Comparison of ENCODE assay signal across 2 cellular contexts in the genomic region with DNA sequence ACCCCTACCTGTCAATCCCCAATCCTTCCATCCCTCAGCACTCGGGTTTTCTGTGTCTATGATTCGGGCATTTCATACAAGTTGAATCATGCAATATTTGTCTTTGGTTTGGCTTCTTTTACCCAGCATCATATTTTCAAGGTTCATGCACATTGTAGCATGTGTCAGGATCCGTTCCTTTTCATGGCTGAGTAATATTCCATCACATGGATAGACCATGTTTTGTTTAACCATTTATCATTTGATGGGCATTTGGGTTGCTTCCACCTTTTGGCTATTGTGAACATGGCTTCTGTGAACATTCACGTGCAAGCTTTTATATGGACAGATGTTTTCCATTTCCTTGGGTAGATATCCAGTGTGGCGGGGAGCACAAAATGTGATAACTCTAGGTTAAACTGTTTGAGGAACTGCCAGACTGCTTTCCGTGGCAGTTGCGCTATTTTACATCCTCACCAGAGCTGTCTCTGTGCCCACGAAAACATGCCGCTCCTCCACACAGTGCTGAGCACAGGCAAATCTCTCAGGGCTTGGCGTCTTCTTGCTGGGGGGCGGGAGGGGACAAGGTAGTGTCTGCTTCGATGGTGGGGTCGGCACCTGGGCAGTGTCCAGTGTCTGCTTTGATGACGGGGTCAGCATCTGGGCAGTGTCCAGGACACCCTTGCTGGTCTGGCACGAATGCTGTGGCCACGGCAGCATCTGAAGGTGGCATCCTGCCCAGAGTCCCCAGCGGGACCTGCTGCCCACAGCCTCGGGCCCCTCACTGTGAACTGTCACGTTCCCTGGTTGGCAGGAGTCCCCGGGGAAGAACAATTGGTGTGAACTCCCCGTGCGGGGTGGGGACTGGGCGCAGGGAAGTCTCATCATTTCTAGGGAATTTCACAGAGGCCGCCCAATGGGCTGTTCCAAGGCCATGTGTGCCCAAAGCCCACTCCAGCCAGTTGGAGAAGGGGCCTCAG.
TF ChIP-seq lines count a peak whose summit lies in the region.

No MANE protein-coding gene starts in this region.

TF ChIP-seq in HepG2, 621 proteins besides CTCF, POLR2A, EP300 and RAD21:
- TF ChIP-seq CCAR2 (optimal IDR thresholded peaks at IDR 0.05; ENCODE audit: low read depth, low read length) (no peak), ZNF589 (CRISPR knock-in tag; conservative IDR thresholded peaks at IDR 0.05) (no peak), RBAK (CRISPR knock-in tag; IDR thresholded peaks at IDR 0.05) (no peak), HNRNPK (IDR thresholded peaks at IDR 0.05; ENCODE audit: low read depth, low read length, poor library complexity, severe bottlenecking) (no peak), ZNF350 (CRISPR knock-in tag; IDR thresholded peaks at IDR 0.05; ENCODE audit: borderline replicate concordance, low read depth) (no peak), YEATS4 (CRISPR knock-in tag; IDR thresholded peaks at IDR 0.05; ENCODE audit: borderline replicate concordance) (no peak), POGZ (CRISPR knock-in tag; IDR thresholded peaks at IDR 0.05) (no peak)
- TF ChIP-seq, protein P1, sequence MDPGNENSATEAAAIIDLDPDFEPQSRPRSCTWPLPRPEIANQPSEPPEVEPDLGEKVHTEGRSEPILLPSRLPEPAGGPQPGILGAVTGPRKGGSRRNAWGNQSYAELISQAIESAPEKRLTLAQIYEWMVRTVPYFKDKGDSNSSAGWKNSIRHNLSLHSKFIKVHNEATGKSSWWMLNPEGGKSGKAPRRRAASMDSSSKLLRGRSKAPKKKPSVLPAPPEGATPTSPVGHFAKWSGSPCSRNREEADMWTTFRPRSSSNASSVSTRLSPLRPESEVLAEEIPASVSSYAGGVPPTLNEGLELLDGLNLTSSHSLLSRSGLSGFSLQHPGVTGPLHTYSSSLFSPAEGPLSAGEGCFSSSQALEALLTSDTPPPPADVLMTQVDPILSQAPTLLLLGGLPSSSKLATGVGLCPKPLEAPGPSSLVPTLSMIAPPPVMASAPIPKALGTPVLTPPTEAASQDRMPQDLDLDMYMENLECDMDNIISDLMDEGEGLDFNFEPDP (CRISPR knock-in tag; conservative IDR thresholded peaks at IDR 0.05), result 0 out of 2 replicates have a peak, but pooled peaks have one; percentile 13

TF ChIP-seq in SK-N-SH, 30 proteins besides CTCF, POLR2A, EP300 and RAD21:
- TF ChIP-seq, protein P2, sequence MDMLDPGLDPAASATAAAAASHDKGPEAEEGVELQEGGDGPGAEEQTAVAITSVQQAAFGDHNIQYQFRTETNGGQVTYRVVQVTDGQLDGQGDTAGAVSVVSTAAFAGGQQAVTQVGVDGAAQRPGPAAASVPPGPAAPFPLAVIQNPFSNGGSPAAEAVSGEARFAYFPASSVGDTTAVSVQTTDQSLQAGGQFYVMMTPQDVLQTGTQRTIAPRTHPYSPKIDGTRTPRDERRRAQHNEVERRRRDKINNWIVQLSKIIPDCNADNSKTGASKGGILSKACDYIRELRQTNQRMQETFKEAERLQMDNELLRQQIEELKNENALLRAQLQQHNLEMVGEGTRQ (IDR thresholded peaks at IDR 0.05; ENCODE audit: borderline replicate concordance, low read depth, low read length), result no peak
- TF ChIP-seq MEF2A (IDR thresholded peaks at IDR 0.05; ENCODE audit: borderline replicate concordance, low read depth) (no peak), MXI1 (IDR thresholded peaks at IDR 0.05; ENCODE audit: low read depth, low read length) (peak; percentile 8; the same call in 1 of the 2 replicates), TEAD4 (IDR thresholded peaks at IDR 0.05; ENCODE audit: borderline replicate concordance, insufficient read depth) (no peak), CHD2 (IDR thresholded peaks at IDR 0.05; ENCODE audit: low read length, partially characterized antibody) (no peak), ELF1 (IDR thresholded peaks at IDR 0.05) (no peak), SMC3 (IDR thresholded peaks at IDR 0.05; ENCODE audit: low read depth, low read length) (no peak)
- TF ChIP-seq, protein P3, sequence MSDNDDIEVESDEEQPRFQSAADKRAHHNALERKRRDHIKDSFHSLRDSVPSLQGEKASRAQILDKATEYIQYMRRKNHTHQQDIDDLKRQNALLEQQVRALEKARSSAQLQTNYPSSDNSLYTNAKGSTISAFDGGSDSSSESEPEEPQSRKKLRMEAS (IDR thresholded peaks at IDR 0.05; ENCODE audit: low read depth), result no peak
- TF ChIP-seq, protein P4, sequence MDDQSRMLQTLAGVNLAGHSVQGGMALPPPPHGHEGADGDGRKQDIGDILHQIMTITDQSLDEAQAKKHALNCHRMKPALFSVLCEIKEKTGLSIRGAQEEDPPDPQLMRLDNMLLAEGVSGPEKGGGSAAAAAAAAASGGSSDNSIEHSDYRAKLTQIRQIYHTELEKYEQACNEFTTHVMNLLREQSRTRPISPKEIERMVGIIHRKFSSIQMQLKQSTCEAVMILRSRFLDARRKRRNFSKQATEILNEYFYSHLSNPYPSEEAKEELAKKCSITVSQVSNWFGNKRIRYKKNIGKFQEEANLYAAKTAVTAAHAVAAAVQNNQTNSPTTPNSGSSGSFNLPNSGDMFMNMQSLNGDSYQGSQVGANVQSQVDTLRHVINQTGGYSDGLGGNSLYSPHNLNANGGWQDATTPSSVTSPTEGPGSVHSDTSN (IDR thresholded peaks at IDR 0.05), result no peak
